9 cellular contexts compared by ENCODE assay signal in the genomic region with DNA sequence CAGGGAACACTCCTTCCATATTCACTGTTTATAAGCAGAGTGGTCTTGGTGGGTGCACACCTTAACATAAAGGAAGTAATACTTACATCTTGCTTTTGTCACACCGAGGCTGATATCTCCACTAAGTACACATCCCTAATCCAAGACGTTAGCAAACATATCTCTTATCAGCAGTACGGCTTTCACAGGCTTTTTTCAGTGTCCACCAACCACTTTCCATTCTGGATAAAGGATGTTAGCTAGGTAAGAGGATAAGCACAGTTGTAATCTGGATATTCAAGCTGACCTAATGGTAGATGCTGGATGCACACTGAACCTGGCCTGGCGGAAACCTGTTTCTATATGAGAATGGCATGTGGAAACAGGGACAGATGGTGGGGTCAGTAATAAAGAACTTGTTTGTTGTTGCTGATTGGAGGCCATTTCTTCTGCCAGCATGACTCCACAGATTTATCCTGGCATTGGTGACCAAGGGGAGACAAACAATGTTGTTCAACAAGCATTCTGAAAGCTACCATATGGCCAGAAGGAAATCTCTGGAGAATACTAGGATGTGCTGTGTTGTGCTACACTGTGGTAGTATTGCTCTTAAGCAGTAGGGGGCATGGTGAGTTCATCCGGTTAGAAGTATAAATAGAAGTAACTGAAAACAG.
DNase-seq lines count a peak whose midpoint lies in the region; ATAC-seq, FAIRE-seq and TF ChIP-seq lines count a peak whose summit lies in the region.
"Had no signal": no experiment of that assay in that cellular context is flagged by ENCODE, and none has a peak within 500 bp of the region (broad histone marks: within the 10 kb centered on the region; RNA-seq: fewer than 3 reads in every experiment).

No MANE protein-coding gene starts in this region.

- BruUV-seq in HepG2 (replicated peaks; lab: Mats Ljungman, UMichigan), result no TSS peak

- WGBS in HepG2 (ENCODE audit: low lambda C conversion rate), result 46% methylated on average over 5 of the region's 5 CpGs
- 47 to 53% methylated on average over 3 to 5 of the region's 5 CpGs for WGBS in transverse colon (ENCODE audit: low coverage in 1 of 2), 2 donors

- H2AFZ ChIP-seq in Karpas-422 (ENCODE audit: low read length) (no peak overlapping the region), OCI-LY3 (ENCODE audit: low read depth, low read length) (no peak overlapping the region; the same call in 1 of the 2 replicates), HepG2 (ENCODE audit: low read length) (no peak overlapping the region)

- intact Hi-C loops in HepG2 (cut with micrococcal nuclease; ENCODE audit: unreplicated experiment) (loop anchor here (2.0 kb wide), 1 partner anchor 913 kb away; no protein-coding TSS in a partner anchor), transverse colon (cut with DNase I; ENCODE audit: low total_unique reads) (no loop called here)

- H4K20me1 ChIP-seq in Karpas-422 (ENCODE audit: insufficient read depth, low read depth, low read length) (no peaks in the 10 kb centered on the region), OCI-LY3 (ENCODE audit: insufficient read depth, low read length) (no peaks in the 10 kb centered on the region), HepG2 (ENCODE audit: insufficient read depth, low read length) (no peaks in the 10 kb centered on the region)

- H3K9me3 ChIP-seq in Karpas-422 (ENCODE audit: low read length) (no peaks in the 10 kb centered on the region), OCI-LY3 (ENCODE audit: insufficient read depth, low read length) (no peaks in the 10 kb centered on the region), HepG2 (ENCODE audit: low read length) (no peaks in the 10 kb centered on the region), transverse colon (no peaks in the 10 kb centered on the region)

- H3K9ac ChIP-seq in Karpas-422 (ENCODE audit: low read length) (no peak overlapping the region), OCI-LY3 (ENCODE audit: low read length) (0 out of 2 replicates have a peak overlapping the region, but pooled peaks have one; percentile 35), HepG2 (ENCODE audit: insufficient read depth, low read depth, low read length) (no peak overlapping the region)

- CTCF ChIA-PET in HepG2 (lab: Yijun Ruan, JAX; ENCODE audit: low intra/inter-chr PET ratio, low total read pairs), result no interaction called here

- no peak for TF ChIP-seq EP300 in HepG2 (IDR thresholded peaks at IDR 0.05; ENCODE audit: low read depth in 2 of 2, low read length in 2 of 2)
- TF ChIP-seq EP300 in HepG2 (CRISPR knock-in tag; IDR thresholded peaks at IDR 0.05; ENCODE audit: borderline replicate concordance), result no peak
- TF ChIP-seq EP300 in transverse colon (IDR thresholded peaks at IDR 0.05; ENCODE audit: low read depth), result no peak

- H3K4me2 ChIP-seq in Karpas-422 (ENCODE audit: low read depth, low read length, poor library complexity, severe bottlenecking) (no peak overlapping the region), OCI-LY3 (ENCODE audit: low read length) (peak overlapping the region; percentile 71), HepG2 (ENCODE audit: low read depth, low read length) (no peak overlapping the region)

- no peaks in the 10 kb centered on the region for H3K9me2 ChIP-seq in Karpas-422 (replicated peaks; ENCODE audit: insufficient read depth, low read length)

- no peak overlapping the region for H3K27ac ChIP-seq in Karpas-422 (ENCODE audit: low read length)
- no peak overlapping the region for H3K27ac ChIP-seq in OCI-LY3 (ENCODE audit: low read length)
- H3K27ac ChIP-seq in HepG2 (ENCODE audit: extremely low read length, insufficient read depth, low read length), result no peak overlapping the region
- no peak overlapping the region for H3K27ac ChIP-seq in transverse colon
- H3K27ac ChIP-seq: skin epidermis had no signal

- peak; percentile 60 for FAIRE-seq in HepG2 (lab: Jason Lieb, UNC)

- POLR2A ChIA-PET in HepG2 (lab: Yijun Ruan, JAX), result no interaction called here

- H3K27me3 ChIP-seq in H7 (ENCODE audit: control insufficient read depth, insufficient read depth, low read length), result no peaks in the 10 kb centered on the region
- no peaks in the 10 kb centered on the region for H3K27me3 ChIP-seq in Karpas-422 (ENCODE audit: low read length)
- H3K27me3 ChIP-seq in OCI-LY3 (ENCODE audit: low read depth, low read length), result no peaks in the 10 kb centered on the region
- H3K27me3 ChIP-seq in HepG2 (ENCODE audit: control insufficient read depth in 1 of 2, insufficient read depth in 2 of 2, low read length in 2 of 2), result no peaks in the 10 kb centered on the region
- no peaks in the 10 kb centered on the region for H3K27me3 ChIP-seq in transverse colon

- H3K4me1 ChIP-seq in Karpas-422 (ENCODE audit: low read length) (peaks cover 6% of the 10 kb centered on the region), OCI-LY3 (ENCODE audit: low read length) (no peaks in the 10 kb centered on the region), HepG2 (ENCODE audit: insufficient read depth, low read length) (no peaks in the 10 kb centered on the region), transverse colon (peaks cover 0 to 10% (median 2%) of the 10 kb centered on the region in 4 donors)

- ATAC-seq in HepG2, result peak; percentile 92

- TF ChIP-seq CTCF in OCI-LY3 (IDR thresholded peaks at IDR 0.05; ENCODE audit: low read depth, low read length), result peak; percentile 63
- peak; percentile 80 for TF ChIP-seq CTCF in choroid plexus epithelial cell (conservative IDR thresholded peaks at IDR 0.05; ENCODE audit: low read depth, low read length)
- peak; percentile 54 for TF ChIP-seq CTCF in HepG2 (CRISPR knock-in tag; IDR thresholded peaks at IDR 0.05)
- peak; percentile 44 to 68 (median 58) for TF ChIP-seq CTCF in transverse colon (IDR thresholded peaks at IDR 0.05)

- in situ Hi-C loops in HepG2 (cut with HindIII; ENCODE audit: extremely low pct_ligation_motif_present, low pct_unique_long_range_greater_than_20kb), result no loop called here
- in situ Hi-C loops in transverse colon (cut with MboI; ENCODE audit: low pct_ligation_motif_present in 1 of 4, low pct_unique_long_range_greater_than_20kb in 1 of 4, low sequenced_read_pairs in 3 of 4), result no loop called here

- peak; percentile 16 for DNase-seq in stimulated activated CD4-positive, alpha-beta T cell treated with anti-CD3 and anti-CD28 coated beads, Interleukin-15, amount 100 ng/mL, for 24 hours
- DNase-seq in stimulated activated CD4-positive, alpha-beta T cell treated with anti-CD3 and anti-CD28 coated beads, Interleukin-2, amount 100 ng/mL, for 24 hours, result no peak
- DNase-seq in H7 (peak; percentile 2), Karpas-422 (peak; percentile 64), choroid plexus epithelial cell (ENCODE audit: low read depth) (peak; percentile 94), HepG2 (ENCODE audit: low spot score) (peak; percentile 22), transverse colon (peak; percentile 10)

- H3K4me3 ChIP-seq in H7 (ENCODE audit: insufficient read depth, low read depth, low read length), result no peak overlapping the region
- no peak overlapping the region for H3K4me3 ChIP-seq in Karpas-422 (ENCODE audit: low read length)
- H3K4me3 ChIP-seq in OCI-LY3 (ENCODE audit: low read length), result peak overlapping the region; percentile 71
- H3K4me3 ChIP-seq in choroid plexus epithelial cell (ENCODE audit: low read depth, low read length), result no peak overlapping the region
- H3K4me3 ChIP-seq in HepG2 (replicated peaks in 1 of 3; ENCODE audit: insufficient read depth in 1 of 3, low read depth in 2 of 3, low read length in 3 of 3), result no peak overlapping the region
- no peak overlapping the region for H3K4me3 ChIP-seq in transverse colon
- H3K4me3 ChIP-seq: skin epidermis had no signal

- H3K79me2 ChIP-seq in Karpas-422 (ENCODE audit: low read length) (no peaks in the 10 kb centered on the region), OCI-LY3 (ENCODE audit: low read length) (no peaks in the 10 kb centered on the region), HepG2 (ENCODE audit: insufficient read depth, low read length) (no peaks in the 10 kb centered on the region)

- H3K36me3 ChIP-seq in H7 (replicated peaks; ENCODE audit: control insufficient read depth, insufficient read depth, low read length) (no peaks in the 10 kb centered on the region), Karpas-422 (ENCODE audit: insufficient read depth, low read length) (no peaks in the 10 kb centered on the region), OCI-LY3 (replicated peaks; ENCODE audit: low read depth, low read length) (no peaks in the 10 kb centered on the region), HepG2 (replicated peaks in 1 of 2; ENCODE audit: control insufficient read depth in 1 of 2, insufficient read depth in 2 of 2, low read length in 2 of 2) (no peaks in the 10 kb centered on the region), transverse colon (no peaks in the 10 kb centered on the region)

- TF ChIP-seq POLR2A in HepG2 (IDR thresholded peaks at IDR 0.05; ENCODE audit: insufficient read depth in 1 of 2, low read depth in 2 of 2, low read length in 2 of 2) (no peak), transverse colon (IDR thresholded peaks at IDR 0.05) (no peak)

- no peak for TF ChIP-seq RAD21 in HepG2 (CRISPR knock-in tag; IDR thresholded peaks at IDR 0.05)

TF ChIP-seq in HepG2, 621 proteins besides CTCF, POLR2A, EP300 and RAD21 (continues in another document):
- TF ChIP-seq, protein P1, sequence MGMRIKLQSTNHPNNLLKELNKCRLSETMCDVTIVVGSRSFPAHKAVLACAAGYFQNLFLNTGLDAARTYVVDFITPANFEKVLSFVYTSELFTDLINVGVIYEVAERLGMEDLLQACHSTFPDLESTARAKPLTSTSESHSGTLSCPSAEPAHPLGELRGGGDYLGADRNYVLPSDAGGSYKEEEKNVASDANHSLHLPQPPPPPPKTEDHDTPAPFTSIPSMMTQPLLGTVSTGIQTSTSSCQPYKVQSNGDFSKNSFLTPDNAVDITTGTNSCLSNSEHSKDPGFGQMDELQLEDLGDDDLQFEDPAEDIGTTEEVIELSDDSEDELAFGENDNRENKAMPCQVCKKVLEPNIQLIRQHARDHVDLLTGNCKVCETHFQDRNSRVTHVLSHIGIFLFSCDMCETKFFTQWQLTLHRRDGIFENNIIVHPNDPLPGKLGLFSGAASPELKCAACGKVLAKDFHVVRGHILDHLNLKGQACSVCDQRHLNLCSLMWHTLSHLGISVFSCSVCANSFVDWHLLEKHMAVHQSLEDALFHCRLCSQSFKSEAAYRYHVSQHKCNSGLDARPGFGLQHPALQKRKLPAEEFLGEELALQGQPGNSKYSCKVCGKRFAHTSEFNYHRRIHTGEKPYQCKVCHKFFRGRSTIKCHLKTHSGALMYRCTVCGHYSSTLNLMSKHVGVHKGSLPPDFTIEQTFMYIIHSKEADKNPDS (CRISPR knock-in tag; IDR thresholded peaks at IDR 0.05), result no peak

Comparison
In these comparisons a context has a peak if more than half of its experiments do, and no peak if none do; other contexts are left out.
1. DNase-seq: peak in stimulated activated CD4-positive, alpha-beta T cell treated with anti-CD3 and anti-CD28 coated beads, Interleukin-15, amount 100 ng/mL, for 24 hours (single experiment), H7 (single experiment), Karpas-422 (single experiment), choroid plexus epithelial cell (single experiment), HepG2 (single experiment) and transverse colon (single experiment); none in stimulated activated CD4-positive, alpha-beta T cell treated with anti-CD3 and anti-CD28 coated beads, Interleukin-2, amount 100 ng/mL, for 24 hours (0 of 2).
2. Peak in every context shown above with its lines, with median percentiles within 50 percentile points of each other: CTCF ChIP-seq.